9 cellular contexts compared by ENCODE assay signal in the genomic region with DNA sequence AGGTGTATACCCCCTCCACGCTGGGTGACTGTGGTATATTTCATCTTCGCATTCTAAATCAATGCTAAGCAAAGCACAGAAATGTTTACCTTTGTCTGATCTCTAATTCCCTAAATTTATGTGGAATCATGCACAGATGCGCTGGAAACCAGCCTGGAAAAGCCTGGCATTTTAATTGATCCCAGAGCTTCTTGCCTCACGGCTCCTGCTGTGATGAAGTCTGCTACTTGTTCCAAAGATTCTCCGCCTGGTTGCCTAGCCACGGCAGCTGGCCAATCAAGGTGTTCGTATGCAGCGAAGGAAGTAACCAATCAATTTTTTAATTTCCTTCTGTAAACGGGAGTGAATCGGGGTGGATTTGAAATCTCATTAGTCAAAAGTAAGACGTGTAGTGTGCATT.
DNase-seq lines count a peak whose midpoint lies in the region; ATAC-seq and TF ChIP-seq lines count a peak whose summit lies in the region.
"Had no signal": no experiment of that assay in that cellular context is flagged by ENCODE, and none has a peak within 500 bp of the region (broad histone marks: within the 10 kb centered on the region; RNA-seq: fewer than 3 reads in every experiment).

No MANE protein-coding gene starts in this region.

- TF ChIP-seq CTCF in fibroblast of villous mesenchyme (IDR thresholded peaks at IDR 0.05; ENCODE audit: insufficient read depth, low read depth, low read length) (no peak), GM10248 (IDR thresholded peaks at IDR 0.05; ENCODE audit: control extremely low read depth, extremely low read depth, low read depth, missing control alignments) (no peak)

- DNase-seq in H4 (ENCODE audit: low spot score) (peak; percentile 60), RPMI7951 (ENCODE audit: low read depth) (peak; percentile 1), fibroblast of villous mesenchyme (ENCODE audit: low read depth) (peak; percentile 3), stromal cell of bone marrow (ENCODE audit: low read depth) (peak; percentile 16), GM10248 (ENCODE audit: extremely low spot score) (no peak), UCSD-AML1 (lab: John Stamatoyannopoulos, UW; ENCODE audit: unreplicated experiment) (no peak)
- DNase-seq: activated CD4-positive, alpha-beta T cell treated with anti-CD3 and anti-CD28 coated beads, Interleukin-2, amount 50 U/mL, for 1 hour; uterus had no signal

- no peak overlapping the region for H3K4me3 ChIP-seq in fibroblast of villous mesenchyme (ENCODE audit: low read depth, low read length)
- H3K4me3 ChIP-seq: uterus had no signal

- CTCF ChIA-PET in GM10248 (lab: Yijun Ruan, JAX), result no interaction called here

- ATAC-seq in GM18519 (IDR thresholded peaks at IDR 0.05; ENCODE audit: low FRiP score, unreplicated experiment), result no peak

- POLR2A ChIA-PET in GM10248 (lab: Yijun Ruan, JAX), result no interaction called here

Comparison
In these comparisons a context has a peak if more than half of its experiments do, and no peak if none do; other contexts are left out.
1. DNase-seq: peak in H4 (single experiment), RPMI7951 (single experiment), fibroblast of villous mesenchyme (single experiment) and stromal cell of bone marrow (single experiment); none in GM10248 (single experiment) and UCSD-AML1 (single experiment).